In the genomic region with DNA sequence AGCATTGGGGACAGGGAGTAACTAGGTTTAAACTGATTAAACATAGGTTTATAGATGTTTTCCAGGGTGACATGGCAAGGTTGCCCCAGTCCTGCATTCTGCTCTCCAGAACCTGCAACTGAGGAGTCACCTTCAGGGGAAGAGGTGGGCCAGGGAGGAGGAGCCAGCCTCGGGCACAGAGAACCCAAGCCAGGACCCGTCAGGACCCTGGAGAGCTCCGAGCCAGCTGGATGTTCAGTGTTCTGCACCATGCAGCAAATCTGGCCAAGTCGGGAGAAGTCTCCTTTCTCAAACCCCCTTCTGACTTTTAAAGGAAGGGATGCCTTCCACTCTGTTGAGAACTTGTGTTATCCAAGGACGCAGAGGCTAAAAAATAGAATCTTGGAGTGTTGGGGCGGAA, we compare ENCODE assay signal across 9 cellular contexts.
DNase-seq lines count a peak whose midpoint lies in the region; ATAC-seq lines count a peak whose summit lies in the region.
"Had no signal": no experiment of that assay in that cellular context is flagged by ENCODE, and none has a peak within 500 bp of the region (broad histone marks: within the 10 kb centered on the region; RNA-seq: fewer than 3 reads in every experiment).

No MANE protein-coding gene starts in this region.

- WGBS in right cardiac atrium, result 10% methylated on average over 6 of the region's 6 CpGs

- H3K27me3 Mint-ChIP-seq in activated CD8-positive, alpha-beta memory T cell treated with anti-CD3 and anti-CD28 coated beads, Interleukin-2, amount 10 ng/mL, durations not matched to agents 7 days and 5 days, result peaks cover 20% of the 10 kb centered on the region

- H3K9me3 Mint-ChIP-seq in activated CD8-positive, alpha-beta memory T cell treated with anti-CD3 and anti-CD28 coated beads, Interleukin-2, amount 10 ng/mL, durations not matched to agents 7 days and 5 days (ENCODE audit: low read depth), result no peaks in the 10 kb centered on the region

- H3K27ac Mint-ChIP-seq in activated CD8-positive, alpha-beta memory T cell treated with anti-CD3 and anti-CD28 coated beads, Interleukin-2, amount 10 ng/mL, durations not matched to agents 7 days and 5 days, result no peak overlapping the region

- H3K9me3 ChIP-seq in right cardiac atrium (ENCODE audit: control insufficient read depth, low read length), result no peaks in the 10 kb centered on the region

- peaks cover 10% of the 10 kb centered on the region for H3K4me1 Mint-ChIP-seq in activated CD8-positive, alpha-beta memory T cell treated with anti-CD3 and anti-CD28 coated beads, Interleukin-2, amount 10 ng/mL, durations not matched to agents 7 days and 5 days

- peak; percentile 73 for DNase-seq in activated effector memory CD4-positive, alpha-beta T cell treated with anti-CD3 and anti-CD28 coated beads, Interleukin-2, amount 50 U/mL, for 16 hours
- no peak for DNase-seq in activated effector memory CD4-positive, alpha-beta T cell treated with Interleukin-2 at 50 U/mL for 16 hours
- peak; percentile 69 for DNase-seq in activated CD8-positive, alpha-beta memory T cell treated with anti-CD3 and anti-CD28 coated beads, Interleukin-2, amount 10 ng/mL, durations not matched to agents 7 days and 5 days
- peak; percentile 44 to 85 (median 78) for DNase-seq in right cardiac atrium
- DNase-seq in stimulated activated naive CD4-positive, alpha-beta T cell treated with Interleukin-2 at 50 U/mL for 16 hours (lab: John Stamatoyannopoulos, UW), result peak; percentile 3
- no peak for DNase-seq in SHP77 (lab: John Stamatoyannopoulos, UW)
- no peak for DNase-seq in NCI-H2081 (lab: John Stamatoyannopoulos, UW)

- intact Hi-C loops in right cardiac atrium (cut with DNase I), result loop anchor here in 2 of 4 donors (10.0 kb wide), 2 partner anchors 301 to 581 kb away; no protein-coding TSS in a partner anchor

- no peak overlapping the region for H3K4me3 ChIP-seq in right cardiac atrium (ENCODE audit: low read length)
- H3K4me3 ChIP-seq: PC-9 had no signal

- no peaks in the 10 kb centered on the region for H3K36me3 Mint-ChIP-seq in activated CD8-positive, alpha-beta memory T cell treated with anti-CD3 and anti-CD28 coated beads, Interleukin-2, amount 10 ng/mL, durations not matched to agents 7 days and 5 days

- H3K4me1 ChIP-seq in right cardiac atrium (ENCODE audit: control insufficient read depth, insufficient read depth, low read length), result no peaks in the 10 kb centered on the region

- no peaks in the 10 kb centered on the region for H3K27me3 ChIP-seq in right cardiac atrium (ENCODE audit: control insufficient read depth, insufficient read depth)

- no peak for ATAC-seq in activated CD8-positive, alpha-beta memory T cell treated with anti-CD3 and anti-CD28 coated beads, Interleukin-2, amount 10 ng/mL, durations not matched to agents 7 days and 5 days
- ATAC-seq in right cardiac atrium (peak in 1 of 2 donors; percentile 57), HG02678 (IDR thresholded peaks at IDR 0.05; ENCODE audit: unreplicated experiment) (no peak)

- CTCF ChIA-PET in activated CD8-positive, alpha-beta memory T cell treated with anti-CD3 and anti-CD28 coated beads, Interleukin-2, amount 10 ng/mL, durations not matched to agents 7 days and 5 days (lab: Charles Lee), result interaction anchor here (1.0 kb wide), 1 partner anchor 15 kb away, joined by 7 read pairs; no protein-coding TSS in a partner anchor

- no peak overlapping the region for H3K4me3 Mint-ChIP-seq in activated CD8-positive, alpha-beta memory T cell treated with anti-CD3 and anti-CD28 coated beads, Interleukin-2, amount 10 ng/mL, durations not matched to agents 7 days and 5 days

- H3K27ac ChIP-seq in right cardiac atrium (ENCODE audit: low read length), result no peak overlapping the region
- H3K27ac ChIP-seq: PC-9 had no signal

Comparison
In these comparisons a context has a peak if more than half of its experiments do, and no peak if none do; other contexts are left out.
1. DNase-seq: peak in activated effector memory CD4-positive, alpha-beta T cell treated with anti-CD3 and anti-CD28 coated beads, Interleukin-2, amount 50 U/mL, for 16 hours (single experiment), activated CD8-positive, alpha-beta memory T cell treated with anti-CD3 and anti-CD28 coated beads, Interleukin-2, amount 10 ng/mL, durations not matched to agents 7 days and 5 days (single experiment), right cardiac atrium (3 of 3) and stimulated activated naive CD4-positive, alpha-beta T cell treated with Interleukin-2 at 50 U/mL for 16 hours (single experiment); none in activated effector memory CD4-positive, alpha-beta T cell treated with Interleukin-2 at 50 U/mL for 16 hours (single experiment), SHP77 (0 of 2) and NCI-H2081 (0 of 2).